ENCODE assay signal across 9 cellular contexts in the genomic region with DNA sequence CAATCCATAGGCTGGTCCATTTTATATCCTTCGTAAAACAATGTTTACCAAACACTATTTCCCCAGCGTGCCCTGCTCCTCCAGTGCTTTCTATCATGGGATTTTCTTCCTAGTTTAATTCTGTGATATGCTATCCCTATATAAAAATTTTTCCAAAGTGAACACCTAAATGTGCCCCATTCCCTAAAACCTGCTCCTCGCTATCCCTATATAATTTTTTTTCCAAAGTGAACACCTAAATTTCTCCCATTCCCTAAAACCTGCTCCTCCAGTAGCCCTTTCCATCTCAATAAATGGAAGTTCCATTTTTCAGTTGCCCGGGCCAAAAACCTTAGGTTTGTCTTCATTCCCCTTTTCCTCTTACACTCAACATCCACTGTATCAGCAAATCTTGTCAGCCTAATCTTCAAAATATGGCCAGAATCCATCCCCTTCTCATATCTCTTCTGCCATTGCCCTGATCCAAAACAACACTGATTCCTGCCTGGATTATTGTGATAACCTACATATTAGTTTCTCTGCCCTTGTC. TPM values are rescaled to one million over a fixed set of nuclear protein-coding genes. Genes with fewer than 3 reads are reported as not detected.
"Had no signal": no experiment of that assay in that cellular context is flagged by ENCODE, and none has a peak within 500 bp of the region (broad histone marks: within the 10 kb centered on the region; RNA-seq: fewer than 3 reads in every experiment).

No MANE protein-coding gene starts in this region.

- H3K4me3 ChIP-seq: GM12878 had no signal

- ATAC-seq: GM12878 had no signal

- DNase-seq: GDM1, GF-D8 had no signal

- FAIRE-seq: G401.6, GM12878, GM12891, GM12892, GM18507, GM19239 had no signal

RNA-seq across cellular contexts. Expression of a gene that starts 26.1 kb away (rescaled TPM):
- total RNA-seq: G401 had no signal
- polyA plus RNA-seq: GM12878 had no signal
